ENCODE assay signal across 11 cellular contexts in genomic region chr10:49359349-49360231, GRCh38. TPM values are rescaled to one million over a fixed set of nuclear protein-coding genes. Genes with fewer than 3 reads are reported as not detected.
A peak's percentile ranks its signal among the peaks of the same experiment; 100 is the strongest.
DNase-seq lines count a peak whose midpoint lies in the region; ATAC-seq, FAIRE-seq and TF ChIP-seq lines count a peak whose summit lies in the region.
"Had no signal": no experiment of that assay in that cellular context is flagged by ENCODE, and none has a peak within 500 bp of the region (broad histone marks: within the 10 kb centered on the region; RNA-seq: fewer than 3 reads in every experiment).

No MANE protein-coding gene starts in this region.

- no peak overlapping the region for H4K8ac ChIP-seq in IMR-90 (ENCODE audit: low read depth in 2 of 2, low read length in 2 of 2)

- H4K20me1 ChIP-seq in IMR-90 (ENCODE audit: insufficient read depth, low read length): no peaks in the 10 kb centered on the region

- no peak overlapping the region for H2BK15ac ChIP-seq in IMR-90 (ENCODE audit: low read depth, low read length)

- peak; percentile 92 for DNase-seq in BE2C
- peak; percentile 12 for DNase-seq in IMR-90
- DNase-seq in cerebellum (ENCODE audit: low spot score): peak; percentile 9
- peak; percentile 51 for DNase-seq in left kidney (ENCODE audit: low read depth, low spot score)
- no peak for DNase-seq in kidney glomerular epithelial cell (lab: John Stamatoyannopoulos, UW)
- DNase-seq in GM03348 (ENCODE audit: low spot score): no peak
- DNase-seq in T-helper 1 cell: no peak
- no peak for DNase-seq in frontal cortex (ENCODE audit: low spot score in 2 of 2)
- DNase-seq: activated CD4-positive, alpha-beta T cell treated with anti-CD3 and anti-CD28 coated beads for 4 hours had no signal

- no peak overlapping the region for H2AFZ ChIP-seq in IMR-90 (replicated peaks; ENCODE audit: low read length, poor library complexity)

- H3K79me1 ChIP-seq in IMR-90 (ENCODE audit: low read depth in 1 of 2, low read length in 2 of 2): no peaks in the 10 kb centered on the region

- intact Hi-C loops in IMR-90 (cut with micrococcal nuclease): no loop called here

- H4K91ac ChIP-seq in IMR-90 (ENCODE audit: insufficient read depth, low read depth, low read length): no peak overlapping the region

- H4K5ac ChIP-seq in IMR-90 (ENCODE audit: low read depth, low read length): no peak overlapping the region

- in situ Hi-C loops in IMR-90 (cut with MboI; ENCODE audit: low sequenced_read_pairs): no loop called here

- no peak overlapping the region for H2BK20ac ChIP-seq in IMR-90 (ENCODE audit: low read depth, low read length)

- TF ChIP-seq CTCF in BE2C (IDR thresholded peaks at IDR 0.05; ENCODE audit: low read depth, low read length): no peak; the same call in 1 of the 2 replicates
- TF ChIP-seq CTCF in IMR-90 (conservative IDR thresholded peaks at IDR 0.05; ENCODE audit: low read depth, low read length): no peak

- 67% methylated on average over 1 of the region's 13 CpGs; no CpG with 5 or more reads in 1 of the 2 experiments for WGBS in IMR-90 (ENCODE audit: extremely low coverage in 2 of 2, insufficient read length in 1 of 2), 2 experiments

- H2AK9ac ChIP-seq in IMR-90 (replicated peaks; ENCODE audit: low read depth, low read length, poor library complexity): no peak overlapping the region

- no peaks in the 10 kb centered on the region for H3K36me3 ChIP-seq in BE2C
- H3K36me3 ChIP-seq in IMR-90 (ENCODE audit: control insufficient read depth, insufficient read depth, low read length): no peaks in the 10 kb centered on the region

- no peak for TF ChIP-seq RAD21 in IMR-90 (IDR thresholded peaks at IDR 0.05; ENCODE audit: low read length)

- no peak overlapping the region for H2BK5ac ChIP-seq in IMR-90 (ENCODE audit: low read depth, low read length, poor library complexity, severe bottlenecking)

- no peak overlapping the region for H3K14ac ChIP-seq in IMR-90 (replicated peaks; ENCODE audit: low read depth, low read length)

- no peak for TF ChIP-seq POLR2A in IMR-90 (IDR thresholded peaks at IDR 0.05; ENCODE audit: low read depth, low read length)

- H3K9me3 ChIP-seq in BE2C (no peaks in the 10 kb centered on the region), IMR-90 (ENCODE audit: control insufficient read depth, insufficient read depth, low read length) (peaks cover 2% of the 10 kb centered on the region; the same call in 1 of the 2 replicates)

- no peak for ATAC-seq in IMR-90 (ENCODE audit: low read depth)
- ATAC-seq: HCT116 had no signal

- POLR2A ChIA-PET in IMR-90 (lab: Charles Lee; ENCODE audit: unreplicated experiment): no interaction called here

- no peak overlapping the region for H2BK120ac ChIP-seq in IMR-90 (ENCODE audit: low read depth, low read length)

- H3K27me3 ChIP-seq in BE2C: no peaks in the 10 kb centered on the region
- H3K27me3 ChIP-seq in IMR-90 (ENCODE audit: control insufficient read depth, insufficient read depth, low read length): peaks cover 1% of the 10 kb centered on the region; the same call in 1 of the 2 replicates

- no peak overlapping the region for H3K27ac ChIP-seq in IMR-90 (ENCODE audit: insufficient read depth, low read length)

- H3K56ac ChIP-seq in IMR-90 (ENCODE audit: extremely low read depth, insufficient read depth, low read length): no peak overlapping the region

- H3K9ac ChIP-seq in IMR-90 (ENCODE audit: low read depth, low read length): no peak overlapping the region

- no peak overlapping the region for H3K18ac ChIP-seq in IMR-90 (ENCODE audit: low read depth, low read length)

- no peak overlapping the region for H2AK5ac ChIP-seq in IMR-90 (ENCODE audit: low read depth, low read length)

- no peak overlapping the region for H3K23ac ChIP-seq in IMR-90 (ENCODE audit: low read depth, low read length)

- peaks cover 20% of the 10 kb centered on the region for H3K4me1 ChIP-seq in BE2C
- H3K4me1 ChIP-seq in IMR-90 (ENCODE audit: control insufficient read depth, insufficient read depth, low read length): no peaks in the 10 kb centered on the region

- no TSS peak for BruUV-seq in IMR-90 (replicated peaks; lab: Mats Ljungman, UMichigan)

- H3K4me2 ChIP-seq in IMR-90 (ENCODE audit: low read depth, low read length): no peak overlapping the region

- dilution Hi-C loops in IMR-90 (cut with HindIII; ENCODE audit: low sequenced_read_pairs, unreplicated experiment): no loop called here

- CTCF ChIA-PET in IMR-90 (lab: Yijun Ruan, JAX): no interaction called here

- H3K4me3 ChIP-seq in BE2C (ENCODE audit: low read depth, low read length) (no peak overlapping the region; the same call in 1 of the 2 replicates), IMR-90 (ENCODE audit: insufficient read depth, low read depth, low read length) (no peak overlapping the region)

- no peaks in the 10 kb centered on the region for H3K9me1 ChIP-seq in IMR-90 (ENCODE audit: insufficient read depth, low read length)

- H3K4ac ChIP-seq in IMR-90 (ENCODE audit: low read depth, low read length): no peak overlapping the region

- no peak for FAIRE-seq in frontal cortex (lab: Jason Lieb, UNC)
- FAIRE-seq: HTR-8/SVneo had no signal

TF ChIP-seq in IMR-90, 13 proteins besides CTCF, POLR2A, EP300 and RAD21:
- no peak for TF ChIP-seq MAZ (IDR thresholded peaks at IDR 0.05; ENCODE audit: borderline replicate concordance, low read depth, low read length)
- no peak for TF ChIP-seq RFX5 (IDR thresholded peaks at IDR 0.05; ENCODE audit: low read depth, low read length)
- no peak for TF ChIP-seq CHD1 (IDR thresholded peaks at IDR 0.05; ENCODE audit: low read depth, low read length)
- TF ChIP-seq MAFK (IDR thresholded peaks at IDR 0.05; ENCODE audit: low read depth, low read length): no peak
- TF ChIP-seq SMC3 (IDR thresholded peaks at IDR 0.05; ENCODE audit: low read depth, low read length): no peak
- no peak for TF ChIP-seq ELK1 (IDR thresholded peaks at IDR 0.05; ENCODE audit: borderline replicate concordance, low read depth, low read length)
- no peak for TF ChIP-seq RCOR1 (IDR thresholded peaks at IDR 0.05; ENCODE audit: insufficient replicate concordance, low read length)
- TF ChIP-seq USF2 (IDR thresholded peaks at IDR 0.05; ENCODE audit: low read depth, low read length): no peak
- no peak for TF ChIP-seq BHLHE40 (IDR thresholded peaks at IDR 0.05; ENCODE audit: low read depth, low read length)
- no peak for TF ChIP-seq FOS (IDR thresholded peaks at IDR 0.05; ENCODE audit: low read depth, low read length)
- TF ChIP-seq NFE2L2 (IDR thresholded peaks at IDR 0.05; ENCODE audit: low read depth, low read length): no peak
- TF ChIP-seq CEBPB (IDR thresholded peaks at IDR 0.05; ENCODE audit: low read depth, low read length): no peak
- TF ChIP-seq MXI1 (IDR thresholded peaks at IDR 0.05; ENCODE audit: borderline replicate concordance, low read depth, low read length): no peak

RNA-seq across cellular contexts. Expression of gene DRGX, which starts 36.3 kb away (rescaled TPM):
- 16.4 TPM for polyA plus RNA-seq in BE2C (2012; ENCODE audit: insufficient read depth, insufficient read length, low read depth)
- total RNA-seq in IMR-90 (2012; rRNA removed) (not detected in 2 replicates), cerebellum (not detected), frontal cortex (not detected)
- polyA plus RNA-seq in IMR-90 (2012; rRNA removed): not detected in 2 replicates
- not detected in 2 replicates for polyA plus RNA-seq in IMR-90 (2012; cell fraction: cytosol; rRNA removed)
- not detected in 2 replicates for polyA plus RNA-seq in IMR-90 (2012; cell fraction: nucleus; rRNA removed; ENCODE audit: low replicate concordance)

Comparison
In these comparisons a context has a peak if more than half of its experiments do, and no peak if none do; other contexts are left out.
1. DNase-seq: peak in BE2C (single experiment), IMR-90 (single experiment), cerebellum (single experiment) and left kidney (single experiment); none in kidney glomerular epithelial cell (single experiment), GM03348 (single experiment), T-helper 1 cell (0 of 5) and frontal cortex (0 of 2).